Comparison of ENCODE assay signal across 1 cellular context in genomic region chr11:8192016-8192895, GRCh38.
TF ChIP-seq lines count a peak whose summit lies in the region.

No MANE protein-coding gene starts in this region.

TF ChIP-seq in GM23338, 12 proteins besides CTCF, POLR2A, EP300 and RAD21 (continued from another document):
- TF ChIP-seq REST (IDR thresholded peaks at IDR 0.05; ENCODE audit: unreplicated experiment) = no peak
- TF ChIP-seq ZNF331 (CRISPR knock-in tag; IDR thresholded peaks at IDR 0.05; ENCODE audit: low read depth) = no peak
- TF ChIP-seq EZH2 (IDR thresholded peaks at IDR 0.05; ENCODE audit: low read depth, unreplicated experiment) = no peak
